17 cellular contexts compared by ENCODE assay signal in genomic region chr4:78735697-78736096, GRCh38. TPM values are rescaled to one million over a fixed set of nuclear protein-coding genes. Genes with fewer than 3 reads are reported as not detected.
DNase-seq lines count a peak whose midpoint lies in the region; ATAC-seq and TF ChIP-seq lines count a peak whose summit lies in the region.
"Had no signal": no experiment of that assay in that cellular context is flagged by ENCODE, and none has a peak within 500 bp of the region (broad histone marks: within the 10 kb centered on the region; RNA-seq: fewer than 3 reads in every experiment).

No MANE protein-coding gene starts in this region.

- no peaks in the 10 kb centered on the region for H3K9me2 ChIP-seq in OCI-LY7 (ENCODE audit: insufficient read depth, low read length)

- H3K36me3 ChIP-seq in OCI-LY7 (ENCODE audit: insufficient read depth, low read length) (no peaks in the 10 kb centered on the region), gastrocnemius medialis (no peaks in the 10 kb centered on the region)
- H3K36me3 ChIP-seq: BLaER1 had no signal

- peak overlapping the region; percentile 3 for H3K4me2 ChIP-seq in OCI-LY7 (ENCODE audit: low read length)
- H3K4me2 ChIP-seq: BLaER1 had no signal

- no peak for TF ChIP-seq CTCF in OCI-LY7 (conservative IDR thresholded peaks at IDR 0.05; ENCODE audit: low read length)
- TF ChIP-seq CTCF in gastrocnemius medialis (IDR thresholded peaks at IDR 0.05 in 4 of 5, conservative IDR thresholded peaks at IDR 0.05 in 1 of 5) = no peak

- H2AFZ ChIP-seq in OCI-LY7 (ENCODE audit: low read length) = peak overlapping the region; percentile 41; the same call in 1 of the 2 replicates

- no TSS peak for BruUV-seq in OCI-LY7 (replicated peaks; lab: Mats Ljungman, UMichigan)

- H3K27ac ChIP-seq in OCI-LY7 (ENCODE audit: low read depth, low read length, poor library complexity, severe bottlenecking) = no peak overlapping the region
- H3K27ac ChIP-seq in gastrocnemius medialis = no peak overlapping the region
- H3K27ac ChIP-seq: BLaER1, dorsolateral prefrontal cortex had no signal

- no peaks in the 10 kb centered on the region for H4K20me1 ChIP-seq in OCI-LY7 (ENCODE audit: insufficient read depth, low read length)
- H4K20me1 ChIP-seq: BLaER1 had no signal

- H3K4me1 ChIP-seq in OCI-LY7 (ENCODE audit: insufficient read depth, low read length, poor library complexity, severe bottlenecking) = peaks cover 33% of the 10 kb centered on the region
- H3K4me1 ChIP-seq in gastrocnemius medialis = no peaks in the 10 kb centered on the region

- no peaks in the 10 kb centered on the region for H3K79me2 ChIP-seq in OCI-LY7 (ENCODE audit: insufficient read depth, low read depth, low read length)

- H3K9me3 ChIP-seq in OCI-LY7 (ENCODE audit: low read length) (no peaks in the 10 kb centered on the region), gastrocnemius medialis (no peaks in the 10 kb centered on the region)
- H3K9me3 ChIP-seq: BLaER1 had no signal

- no peaks in the 10 kb centered on the region for H3K27me3 ChIP-seq in gastrocnemius medialis
- H3K27me3 ChIP-seq: BLaER1, dorsolateral prefrontal cortex had no signal

- intact Hi-C loops in OCI-LY7 (cut with micrococcal nuclease; ENCODE audit: unreplicated experiment) = no loop called here
- intact Hi-C loops in gastrocnemius medialis (cut with DNase I; ENCODE audit: low total_unique reads) = no loop called here

- POLR2A ChIA-PET in OCI-LY7 (lab: Charles Lee) = interaction anchor here (0.5 to 4.5 kb wide), 15 partner anchors 9 to 1780 kb away, joined by 3 to 25 read pairs (median 6); no protein-coding TSS in a partner anchor

- DNase-seq in OCI-LY7 (ENCODE audit: low spot score) (no peak), NCI-H446 (lab: John Stamatoyannopoulos, UW) (no peak), gastrocnemius medialis (no peak), NCI-H82 (lab: John Stamatoyannopoulos, UW) (no peak), COLO668 (lab: John Stamatoyannopoulos, UW; ENCODE audit: unreplicated experiment) (no peak)
- DNase-seq: activated T-cell treated with anti-CD3 and anti-CD28 coated beads for 4 hours; amygdala; dorsolateral prefrontal cortex; GF-D8; NCI-H1092 treated with DMSO at 0.1 percent for 48 hours; NCI-H510A; SHP77; stimulated activated CD4-positive, alpha-beta T cell treated with anti-CD3 and anti-CD28 coated beads, Interleukin-2, amount 100 ng/mL, for 48 hours had no signal

- no peak for TF ChIP-seq POLR2A in gastrocnemius medialis (IDR thresholded peaks at IDR 0.05)

- in situ Hi-C loops in gastrocnemius medialis (cut with MboI; ENCODE audit: low sequenced_read_pairs in 4 of 4) = no loop called here

- ATAC-seq in GM18517 (IDR thresholded peaks at IDR 0.05; ENCODE audit: unreplicated experiment) = peak; percentile 59
- peak; percentile 65 for ATAC-seq in GM21381 (IDR thresholded peaks at IDR 0.05; ENCODE audit: unreplicated experiment)
- ATAC-seq in HG03066 (IDR thresholded peaks at IDR 0.05; ENCODE audit: low read depth, unreplicated experiment) = peak; percentile 55
- no peak for ATAC-seq in gastrocnemius medialis

- H3K4me3 ChIP-seq in OCI-LY7 (ENCODE audit: low read depth, low read length, poor library complexity, severe bottlenecking) = no peak overlapping the region
- no peak overlapping the region for H3K4me3 ChIP-seq in gastrocnemius medialis
- H3K4me3 ChIP-seq: BLaER1, dorsolateral prefrontal cortex had no signal

- CTCF ChIA-PET in OCI-LY7 (lab: Charles Lee; ENCODE audit: unreplicated experiment) = no interaction called here

RNA-seq across cellular contexts. Expression of gene BMP2K, which starts 40.5 kb away (rescaled TPM):
- total RNA-seq in OCI-LY7 (2014; rRNA removed; shearing (Covaris generic)) = 26.1 and 43.4 TPM in 2 replicates
- total RNA-seq in OCI-LY7 (2022) = 61.1 and 66.1 TPM in 2 replicates
- total RNA-seq in gastrocnemius medialis = 10 to 100 TPM; 16.6 to 20.4 (median 17.2) TPM

Comparison
In these comparisons a context has a peak if more than half of its experiments do, and no peak if none do; other contexts are left out.
1. ATAC-seq: peak in GM18517 (single experiment), GM21381 (single experiment) and HG03066 (single experiment); none in gastrocnemius medialis (0 of 2).